Comparison of ENCODE assay signal across 1 cellular context in genomic region chr12:91778938-91779400, GRCh38.
TF ChIP-seq lines count a peak whose summit lies in the region.

No MANE protein-coding gene starts in this region.

TF ChIP-seq in GM12878, 131 proteins besides CTCF, POLR2A, EP300 and RAD21 (continued from another document and continues in another):
- TF ChIP-seq POU2F2 (IDR thresholded peaks at IDR 0.05; ENCODE audit: borderline replicate concordance, low read depth, low read length) (peak; percentile 28; the same call in 1 of the 3 replicates), ETV6 (conservative IDR thresholded peaks at IDR 0.05 in 1 of 2, IDR thresholded peaks at IDR 0.05 in 1 of 2; ENCODE audit: borderline replicate concordance in 1 of 2, low read depth in 1 of 2) (peak in 1 of 2 experiments; percentile 67; a peak in 1 of 4 replicates), ZBTB40 (IDR thresholded peaks at IDR 0.05; ENCODE audit: borderline replicate concordance) (peak; percentile 45; the same call in 1 of the 2 replicates), BCL11A (IDR thresholded peaks at IDR 0.05; ENCODE audit: low read depth, low read length) (peak; percentile 89), ELK1 (IDR thresholded peaks at IDR 0.05; ENCODE audit: low read depth, low read length) (peak; percentile 40; the same call in 1 of the 2 replicates), ZNF24 (IDR thresholded peaks at IDR 0.05) (no peak), MLLT1 (IDR thresholded peaks at IDR 0.05) (peak; percentile 48; the same call in 1 of the 2 replicates), JUND (IDR thresholded peaks at IDR 0.05; ENCODE audit: low read depth, low read length) (peak; percentile 91), SMARCA5 (IDR thresholded peaks at IDR 0.05) (0 out of 2 replicates have a peak, but pooled peaks have one; percentile 56), BACH1 (IDR thresholded peaks at IDR 0.05; ENCODE audit: borderline replicate concordance) (peak; percentile 97), ATF7 (IDR thresholded peaks at IDR 0.05; ENCODE audit: low read depth) (peak; percentile 93), RBBP5 (conservative IDR thresholded peaks at IDR 0.05) (0 out of 2 replicates have a peak, but pooled peaks have one; percentile 8), NR2F1 (conservative IDR thresholded peaks at IDR 0.05) (peak; percentile 98), IRF4 (IDR thresholded peaks at IDR 0.05; ENCODE audit: low read depth, low read length) (peak; percentile 98), PKNOX1 (IDR thresholded peaks at IDR 0.05) (peak; percentile 87), FOXM1 (IDR thresholded peaks at IDR 0.05; ENCODE audit: low read depth, low read length) (0 out of 2 replicates have a peak, but pooled peaks have one; percentile 6), PAX5 (IDR thresholded peaks at IDR 0.05; ENCODE audit: borderline replicate concordance, low read depth, low read length) (peak; percentile 44; the same call in 1 of the 2 replicates), CREM (IDR thresholded peaks at IDR 0.05; ENCODE audit: low read depth) (peak; percentile 96), ZNF592 (IDR thresholded peaks at IDR 0.05) (no peak), JUNB (IDR thresholded peaks at IDR 0.05) (peak; percentile 95), RFX5 (IDR thresholded peaks at IDR 0.05; ENCODE audit: low read depth, low read length) (peak; percentile 45; the same call in 1 of the 2 replicates), ZZZ3 (IDR thresholded peaks at IDR 0.05; ENCODE audit: control insufficient read depth, insufficient read length, low read depth) (no peak), ZBED1 (IDR thresholded peaks at IDR 0.05; ENCODE audit: borderline replicate concordance) (0 out of 2 replicates have a peak, but pooled peaks have one; percentile 52), CUX1 (IDR thresholded peaks at IDR 0.05; ENCODE audit: insufficient replicate concordance, low read depth, low read length) (peak; percentile 40), HDAC2 (IDR thresholded peaks at IDR 0.05) (no peak), ATF2 (IDR thresholded peaks at IDR 0.05; ENCODE audit: low read length) (peak; percentile 74), TCF7 (IDR thresholded peaks at IDR 0.05; ENCODE audit: borderline replicate concordance) (no peak), CHD2 (IDR thresholded peaks at IDR 0.05; ENCODE audit: borderline replicate concordance, low read depth, low read length) (peak; percentile 67; the same call in 1 of the 2 replicates), SKIL (IDR thresholded peaks at IDR 0.05; ENCODE audit: low read depth, poor library complexity, severe bottlenecking) (peak; percentile 77), MXI1 (IDR thresholded peaks at IDR 0.05; ENCODE audit: low read depth, low read length) (peak; percentile 58; the same call in 1 of the 2 replicates), IKZF1 (conservative IDR thresholded peaks at IDR 0.05) (peak; percentile 65; the same call in 1 of the 2 replicates)
